ENCODE assay signal across 2 cellular contexts in the genomic region with DNA sequence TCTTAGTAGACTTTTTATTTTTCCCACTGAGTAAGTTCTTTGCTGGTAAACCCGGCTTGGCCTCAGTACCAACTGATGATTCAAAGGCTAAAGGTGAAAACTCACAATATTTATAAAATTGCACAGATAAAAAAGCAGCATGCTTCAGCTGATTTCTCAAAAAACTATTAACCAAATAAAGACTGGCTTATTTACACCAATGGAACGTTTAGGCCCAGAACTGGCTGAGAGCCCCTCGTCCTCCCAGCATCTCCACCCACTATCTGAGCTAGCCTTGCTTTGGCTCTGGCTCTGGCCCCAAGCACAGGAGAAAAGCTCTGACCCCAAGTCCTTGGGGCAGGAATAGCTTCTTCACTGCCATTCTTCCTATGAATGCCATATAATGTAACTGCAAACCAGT.
TF ChIP-seq lines count a peak whose summit lies in the region.

No MANE protein-coding gene starts in this region.

TF ChIP-seq in IMR-90, 13 proteins besides CTCF, POLR2A, EP300 and RAD21 (continued from another document):
- TF ChIP-seq, protein P1, sequence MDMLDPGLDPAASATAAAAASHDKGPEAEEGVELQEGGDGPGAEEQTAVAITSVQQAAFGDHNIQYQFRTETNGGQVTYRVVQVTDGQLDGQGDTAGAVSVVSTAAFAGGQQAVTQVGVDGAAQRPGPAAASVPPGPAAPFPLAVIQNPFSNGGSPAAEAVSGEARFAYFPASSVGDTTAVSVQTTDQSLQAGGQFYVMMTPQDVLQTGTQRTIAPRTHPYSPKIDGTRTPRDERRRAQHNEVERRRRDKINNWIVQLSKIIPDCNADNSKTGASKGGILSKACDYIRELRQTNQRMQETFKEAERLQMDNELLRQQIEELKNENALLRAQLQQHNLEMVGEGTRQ (IDR thresholded peaks at IDR 0.05; ENCODE audit: low read depth, low read length) = no peak
- no peak for TF ChIP-seq RFX5 (IDR thresholded peaks at IDR 0.05; ENCODE audit: low read depth, low read length)
- no peak for TF ChIP-seq CHD1 (IDR thresholded peaks at IDR 0.05; ENCODE audit: low read depth, low read length)
- TF ChIP-seq MXI1 (IDR thresholded peaks at IDR 0.05; ENCODE audit: borderline replicate concordance, low read depth, low read length) = no peak
- no peak for TF ChIP-seq MAFK (IDR thresholded peaks at IDR 0.05; ENCODE audit: low read depth, low read length)

TF ChIP-seq in HepG2, 621 proteins besides CTCF, POLR2A, EP300 and RAD21:
- TF ChIP-seq, protein P2, sequence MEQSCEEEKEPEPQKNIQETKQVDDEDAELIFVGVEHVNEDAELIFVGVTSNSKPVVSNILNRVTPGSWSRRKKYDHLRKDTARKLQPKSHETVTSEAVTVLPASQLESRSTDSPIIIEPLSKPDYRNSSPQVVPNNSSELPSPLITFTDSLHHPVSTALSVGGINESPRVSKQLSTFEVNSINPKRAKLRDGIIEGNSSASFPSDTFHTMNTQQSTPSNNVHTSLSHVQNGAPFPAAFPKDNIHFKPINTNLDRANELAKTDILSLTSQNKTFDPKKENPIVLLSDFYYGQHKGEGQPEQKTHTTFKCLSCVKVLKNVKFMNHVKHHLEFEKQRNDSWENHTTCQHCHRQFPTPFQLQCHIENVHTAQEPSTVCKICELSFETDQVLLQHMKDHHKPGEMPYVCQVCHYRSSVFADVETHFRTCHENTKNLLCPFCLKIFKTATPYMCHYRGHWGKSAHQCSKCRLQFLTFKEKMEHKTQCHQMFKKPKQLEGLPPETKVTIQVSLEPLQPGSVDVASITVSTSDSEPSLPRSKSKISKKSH (CRISPR knock-in tag; IDR thresholded peaks at IDR 0.05; ENCODE audit: borderline replicate concordance) = no peak
- TF ChIP-seq TCF7 (IDR thresholded peaks at IDR 0.05; ENCODE audit: low read depth) (no peak), MYC (CRISPR knock-in tag; IDR thresholded peaks at IDR 0.05; ENCODE audit: borderline replicate concordance) (no peak), ZKSCAN5 (CRISPR knock-in tag; IDR thresholded peaks at IDR 0.05) (no peak), NCOR1 (IDR thresholded peaks at IDR 0.05; ENCODE audit: borderline replicate concordance, low read length) (no peak), HDAC6 (IDR thresholded peaks at IDR 0.05; ENCODE audit: low read depth, low read length) (no peak), ZNF333 (CRISPR knock-in tag; IDR thresholded peaks at IDR 0.05; ENCODE audit: borderline replicate concordance) (no peak), ZFP36L1 (CRISPR knock-in tag; IDR thresholded peaks at IDR 0.05) (no peak), ZNF549 (CRISPR knock-in tag; IDR thresholded peaks at IDR 0.05) (no peak), ZNF251 (CRISPR knock-in tag; IDR thresholded peaks at IDR 0.05) (no peak), ZFP41 (CRISPR knock-in tag; IDR thresholded peaks at IDR 0.05; ENCODE audit: borderline replicate concordance) (no peak), NR2F6 (IDR thresholded peaks at IDR 0.05) (no peak), NR2F6 (CRISPR knock-in tag; IDR thresholded peaks at IDR 0.05) (no peak), NONO (IDR thresholded peaks at IDR 0.05) (no peak), NONO (CRISPR knock-in tag; conservative IDR thresholded peaks at IDR 0.05) (no peak), ZNF749 (CRISPR knock-in tag; IDR thresholded peaks at IDR 0.05; ENCODE audit: borderline replicate concordance) (no peak), ZNF766 (CRISPR knock-in tag; IDR thresholded peaks at IDR 0.05; ENCODE audit: borderline replicate concordance) (no peak), CBX1 (IDR thresholded peaks at IDR 0.05; ENCODE audit: low read depth) (no peak), PCBP2 (optimal IDR thresholded peaks at IDR 0.05; ENCODE audit: low read depth, low read length, poor library complexity, severe bottlenecking) (no peak)
- TF ChIP-seq, protein P3, sequence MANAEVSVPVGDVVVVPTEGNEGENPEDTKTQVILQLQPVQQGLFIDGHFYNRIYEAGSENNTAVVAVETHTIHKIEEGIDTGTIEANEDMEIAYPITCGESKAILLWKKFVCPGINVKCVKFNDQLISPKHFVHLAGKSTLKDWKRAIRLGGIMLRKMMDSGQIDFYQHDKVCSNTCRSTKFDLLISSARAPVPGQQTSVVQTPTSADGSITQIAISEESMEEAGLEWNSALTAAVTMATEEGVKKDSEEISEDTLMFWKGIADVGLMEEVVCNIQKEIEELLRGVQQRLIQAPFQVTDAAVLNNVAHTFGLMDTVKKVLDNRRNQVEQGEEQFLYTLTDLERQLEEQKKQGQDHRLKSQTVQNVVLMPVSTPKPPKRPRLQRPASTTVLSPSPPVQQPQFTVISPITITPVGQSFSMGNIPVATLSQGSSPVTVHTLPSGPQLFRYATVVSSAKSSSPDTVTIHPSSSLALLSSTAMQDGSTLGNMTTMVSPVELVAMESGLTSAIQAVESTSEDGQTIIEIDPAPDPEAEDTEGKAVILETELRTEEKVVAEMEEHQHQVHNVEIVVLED (CRISPR knock-in tag; IDR thresholded peaks at IDR 0.05; ENCODE audit: borderline replicate concordance) = no peak
TF ChIP-seq in HepG2: peak in this region for 0.
